29 cellular contexts compared by ENCODE assay signal in genomic region chr7:151732834-151733585, GRCh38.
"Had no signal": no experiment of that assay in that cellular context is flagged by ENCODE, and none has a peak within 500 bp of the region (broad histone marks: within the 10 kb centered on the region; RNA-seq: fewer than 3 reads in every experiment).

No MANE protein-coding gene starts in this region.

- H3K4me3 ChIP-seq: esophagus squamous epithelium, lower lobe of right lung, mucosa of descending colon, skin epidermis, upper lobe of left lung, vagina had no signal

- H3K27me3 ChIP-seq: brain microvascular endothelial cell, upper lobe of left lung, vagina had no signal

- H3K4me1 Mint-ChIP-seq: activated CD4-positive, alpha-beta T cell treated with anti-CD3 and anti-CD28 coated beads, Interleukin-2, amount 10 ng/mL, durations not matched to agents 7 days and 5 days; activated naive CD4-positive, alpha-beta T cell treated with anti-CD3 and anti-CD28 coated beads, Interleukin-2, amount 10 ng/mL, durations not matched to agents 7 days and 5 days had no signal

- DNase-seq: activated CD4-positive, alpha-beta memory T cell treated with anti-CD3 and anti-CD28 coated beads, Interleukin-2, amount 10 ng/mL, durations not matched to agents 7 days and 5 days; activated CD4-positive, alpha-beta T cell treated with anti-CD3 and anti-CD28 coated beads for 1 hour; activated CD4-positive, alpha-beta T cell treated with anti-CD3 and anti-CD28 coated beads, Interleukin-2, amount 10 ng/mL, durations not matched to agents 7 days and 5 days; activated CD8-positive, alpha-beta memory T cell treated with anti-CD3 and anti-CD28 coated beads, Interleukin-2, amount 50 U/mL, for 48 hours; activated gamma-delta T cell; activated naive CD4-positive, alpha-beta T cell treated with anti-CD3 and anti-CD28 coated beads, Interleukin-2, amount 10 ng/mL, durations not matched to agents 7 days and 5 days; activated naive CD8-positive, alpha-beta T cell treated with anti-CD3 and anti-CD28 coated beads, Interleukin-2, amount 10 ng/mL, durations not matched to agents 7 days and 5 days; activated T-cell treated with anti-CD3 and anti-CD28 coated beads, Interleukin-2, amount 50 U/mL, for 24 hours; brain microvascular endothelial cell; central memory CD4-positive, alpha-beta T cell; esophagus squamous epithelium; foreskin melanocyte; islet precursor cell; left colon; lower lobe of right lung; stimulated activated CD4-positive, alpha-beta T cell treated with anti-CD3 and anti-CD28 coated beads, Interleukin-12 subunit alpha, Interleukin-12 subunit beta, amount 100 ng/mL, for 4 hours; stimulated activated CD4-positive, alpha-beta T cell treated with anti-CD3 and anti-CD28 coated beads, Interleukin-4, amount 100 ng/mL, for 1 hour; upper lobe of left lung had no signal

- H3K27ac Mint-ChIP-seq: activated CD4-positive, alpha-beta memory T cell treated with anti-CD3 and anti-CD28 coated beads, Interleukin-2, amount 10 ng/mL, durations not matched to agents 7 days and 5 days; activated CD4-positive, alpha-beta T cell treated with anti-CD3 and anti-CD28 coated beads, Interleukin-2, amount 10 ng/mL, durations not matched to agents 7 days and 5 days; activated naive CD4-positive, alpha-beta T cell treated with anti-CD3 and anti-CD28 coated beads, Interleukin-2, amount 10 ng/mL, durations not matched to agents 7 days and 5 days; activated naive CD8-positive, alpha-beta T cell treated with anti-CD3 and anti-CD28 coated beads, Interleukin-2, amount 10 ng/mL, durations not matched to agents 7 days and 5 days; activated T-cell treated with anti-CD3 and anti-CD28 coated beads, Interleukin-2, amount 50 U/mL, for 24 hours; dendritic cell treated with granulocyte-macrophage colony-stimulating factor and Interleukin-4, amounts not matched to agents 40 ng/mL and 50 ng/mL, for 4 days; natural killer cell treated with Interleukin-12 subunit alpha and Interleukin-12 subunit beta and Interleukin-15 and Interleukin-18, amount 100 ng/mL, for 72 hours; stimulated activated naive CD8-positive, alpha-beta T cell treated with anti-CD3 and anti-CD28 coated beads, Interleukin-15, Interleukin-2, amounts not matched to agents 100 ng/mL and 50 ng/mL, for 24 hours; T-helper 1 cell treated with Interleukin-12 subunit alpha and Interleukin-12 subunit beta and Interleukin-4 antibody, amounts not matched to agents 30 μg/mL and 1 μg/mL, for 36 hours had no signal

- ATAC-seq: left colon; lower lobe of right lung; mucosa of descending colon; natural killer cell treated with Interleukin-12 subunit alpha and Interleukin-12 subunit beta and Interleukin-15 and Interleukin-18, amount 100 ng/mL, for 72 hours; sciatic nerve; WTC11 had no signal

- H3K4me3 Mint-ChIP-seq: activated CD4-positive, alpha-beta memory T cell treated with anti-CD3 and anti-CD28 coated beads, Interleukin-2, amount 10 ng/mL, durations not matched to agents 7 days and 5 days; activated CD4-positive, alpha-beta T cell treated with anti-CD3 and anti-CD28 coated beads, Interleukin-2, amount 10 ng/mL, durations not matched to agents 7 days and 5 days; activated naive CD4-positive, alpha-beta T cell treated with anti-CD3 and anti-CD28 coated beads, Interleukin-2, amount 10 ng/mL, durations not matched to agents 7 days and 5 days; activated naive CD8-positive, alpha-beta T cell treated with anti-CD3 and anti-CD28 coated beads, Interleukin-2, amount 10 ng/mL, durations not matched to agents 7 days and 5 days; activated T-cell treated with anti-CD3 and anti-CD28 coated beads, Interleukin-2, amount 50 U/mL, for 24 hours; dendritic cell treated with granulocyte-macrophage colony-stimulating factor and Interleukin-4, amounts not matched to agents 40 ng/mL and 50 ng/mL, for 4 days; natural killer cell treated with Interleukin-12 subunit alpha and Interleukin-12 subunit beta and Interleukin-15 and Interleukin-18, amount 100 ng/mL, for 72 hours; stimulated activated naive CD8-positive, alpha-beta T cell treated with anti-CD3 and anti-CD28 coated beads, Interleukin-15, Interleukin-2, amounts not matched to agents 100 ng/mL and 50 ng/mL, for 24 hours; T-helper 1 cell treated with Interleukin-12 subunit alpha and Interleukin-12 subunit beta and Interleukin-4 antibody, amounts not matched to agents 30 μg/mL and 1 μg/mL, for 36 hours; WTC11 had no signal

- H3K27ac ChIP-seq: brain microvascular endothelial cell, epithelial cell of prostate, lower lobe of right lung, skin epidermis, upper lobe of left lung, vagina had no signal

- H3K27me3 Mint-ChIP-seq: activated CD4-positive, alpha-beta memory T cell treated with anti-CD3 and anti-CD28 coated beads, Interleukin-2, amount 10 ng/mL, durations not matched to agents 7 days and 5 days; activated CD4-positive, alpha-beta T cell treated with anti-CD3 and anti-CD28 coated beads, Interleukin-2, amount 10 ng/mL, durations not matched to agents 7 days and 5 days; activated naive CD4-positive, alpha-beta T cell treated with anti-CD3 and anti-CD28 coated beads, Interleukin-2, amount 10 ng/mL, durations not matched to agents 7 days and 5 days; activated naive CD8-positive, alpha-beta T cell treated with anti-CD3 and anti-CD28 coated beads, Interleukin-2, amount 10 ng/mL, durations not matched to agents 7 days and 5 days; activated T-cell treated with anti-CD3 and anti-CD28 coated beads, Interleukin-2, amount 50 U/mL, for 24 hours; dendritic cell treated with granulocyte-macrophage colony-stimulating factor and Interleukin-4, amounts not matched to agents 40 ng/mL and 50 ng/mL, for 4 days; natural killer cell treated with Interleukin-12 subunit alpha and Interleukin-12 subunit beta and Interleukin-15 and Interleukin-18, amount 100 ng/mL, for 72 hours; stimulated activated naive CD8-positive, alpha-beta T cell treated with anti-CD3 and anti-CD28 coated beads, Interleukin-15, Interleukin-2, amounts not matched to agents 100 ng/mL and 50 ng/mL, for 24 hours had no signal

- H3K9me3 Mint-ChIP-seq: activated CD4-positive, alpha-beta memory T cell treated with anti-CD3 and anti-CD28 coated beads, Interleukin-2, amount 10 ng/mL, durations not matched to agents 7 days and 5 days; activated CD4-positive, alpha-beta T cell treated with anti-CD3 and anti-CD28 coated beads, Interleukin-2, amount 10 ng/mL, durations not matched to agents 7 days and 5 days; activated naive CD4-positive, alpha-beta T cell treated with anti-CD3 and anti-CD28 coated beads, Interleukin-2, amount 10 ng/mL, durations not matched to agents 7 days and 5 days; activated naive CD8-positive, alpha-beta T cell treated with anti-CD3 and anti-CD28 coated beads, Interleukin-2, amount 10 ng/mL, durations not matched to agents 7 days and 5 days; activated T-cell treated with anti-CD3 and anti-CD28 coated beads, Interleukin-2, amount 50 U/mL, for 24 hours; dendritic cell treated with granulocyte-macrophage colony-stimulating factor and Interleukin-4, amounts not matched to agents 40 ng/mL and 50 ng/mL, for 4 days; natural killer cell treated with Interleukin-12 subunit alpha and Interleukin-12 subunit beta and Interleukin-15 and Interleukin-18, amount 100 ng/mL, for 72 hours; stimulated activated naive CD8-positive, alpha-beta T cell treated with anti-CD3 and anti-CD28 coated beads, Interleukin-15, Interleukin-2, amounts not matched to agents 100 ng/mL and 50 ng/mL, for 24 hours; T-helper 1 cell treated with Interleukin-12 subunit alpha and Interleukin-12 subunit beta and Interleukin-4 antibody, amounts not matched to agents 30 μg/mL and 1 μg/mL, for 36 hours; WTC11 had no signal

- H3K36me3 Mint-ChIP-seq: activated naive CD4-positive, alpha-beta T cell treated with anti-CD3 and anti-CD28 coated beads, Interleukin-2, amount 10 ng/mL, durations not matched to agents 7 days and 5 days; activated naive CD8-positive, alpha-beta T cell treated with anti-CD3 and anti-CD28 coated beads, Interleukin-2, amount 10 ng/mL, durations not matched to agents 7 days and 5 days; natural killer cell treated with Interleukin-12 subunit alpha and Interleukin-12 subunit beta and Interleukin-15 and Interleukin-18, amount 100 ng/mL, for 72 hours; WTC11 had no signal

- H3K9me3 ChIP-seq: esophagus squamous epithelium, lower lobe of right lung, mucosa of descending colon, upper lobe of left lung, vagina had no signal

- H3K36me3 ChIP-seq: brain microvascular endothelial cell, esophagus squamous epithelium, lower lobe of right lung, upper lobe of left lung, vagina had no signal

- FAIRE-seq: astrocyte had no signal
